In genomic region chr7:2315787-2316186, GRCh38 we compare ENCODE assay signal across 33 cellular contexts.
"Had no signal": no experiment of that assay in that cellular context is flagged by ENCODE, and none has a peak within 500 bp of the region (broad histone marks: within the 10 kb centered on the region; RNA-seq: fewer than 3 reads in every experiment).

No MANE protein-coding gene starts in this region.

- H3K27ac ChIP-seq: adrenal gland, body of pancreas, brain microvascular endothelial cell, breast epithelium, VCaP had no signal

- ATAC-seq: activated CD8-positive, alpha-beta T cell treated with anti-CD3 and anti-CD28 coated beads for 36 hours; activated naive CD4-positive, alpha-beta T cell treated with anti-CD3 and anti-CD28 coated beads, Interleukin-2, amount 50 U/mL, for 72 hours; activated T-cell treated with anti-CD3 and anti-CD28 coated beads, Interleukin-2, amount 50 U/mL, for 4 hours; activated T-cell treated with anti-CD3 and anti-CD28 coated beads, Interleukin-2, amount 50 U/mL, for 72 hours; activated T-helper 17 cell treated with anti-CD3 and anti-CD28 coated beads, Interleukin-2, amount 50 U/mL, for 72 hours; body of pancreas had no signal

- H3K4me3 ChIP-seq: adrenal gland, body of pancreas, breast epithelium had no signal

- H3K9me3 ChIP-seq: adrenal gland, body of pancreas, breast epithelium had no signal

- FAIRE-seq: astrocyte, TTC549 had no signal

- H3K27me3 ChIP-seq: adrenal gland, body of pancreas, brain microvascular endothelial cell, breast epithelium had no signal

- H3K36me3 ChIP-seq: adrenal gland, brain microvascular endothelial cell, breast epithelium had no signal

- H3K4me1 ChIP-seq: breast epithelium had no signal

- DNase-seq: activated B cell treated with CpG ODN at 0.5 μM for 24 hours; activated CD4-positive, alpha-beta memory T cell treated with anti-CD3 and anti-CD28 coated beads for 36 hours; activated CD4-positive, alpha-beta T cell treated with anti-CD3 and anti-CD28 coated beads for 4 hours; activated CD4-positive, alpha-beta T cell treated with anti-CD3 and anti-CD28 coated beads, Interleukin-2, amount 10 ng/mL, durations not matched to agents 24 days and 14 days; activated CD4-positive, alpha-beta T cell treated with anti-CD3 and anti-CD28 coated beads, Interleukin-2, amount 50 U/mL, for 1 hour; activated CD4-positive, alpha-beta T cell treated with anti-CD3 and anti-CD28 coated beads, Interleukin-2, amount 50 U/mL, for 4 hours; activated CD4-positive, CD25-positive, alpha-beta regulatory T cell treated with anti-CD3 and anti-CD28 coated beads, Interleukin-2, amount 50 U/mL, for 72 hours; activated CD8-positive, alpha-beta memory T cell treated with anti-CD3 and anti-CD28 coated beads, Interleukin-2, amount 50 U/mL, for 4 hours; activated CD8-positive, alpha-beta T cell treated with anti-CD3 and anti-CD28 coated beads for 36 hours; activated effector memory CD4-positive, alpha-beta T cell treated with anti-CD3 and anti-CD28 coated beads, Interleukin-2, amount 50 U/mL, for 16 hours; activated gamma-delta T cell treated with Interleukin-2 at 50 U/mL for 16 hours; activated naive CD4-positive, alpha-beta T cell; activated naive CD4-positive, alpha-beta T cell treated with anti-CD3 and anti-CD28 coated beads for 36 hours; activated naive CD4-positive, alpha-beta T cell treated with anti-CD3 and anti-CD28 coated beads, Interleukin-2, amount 50 U/mL, for 16 hours; activated naive CD8-positive, alpha-beta T cell treated with anti-CD3 and anti-CD28 coated beads for 36 hours; activated T-cell treated with anti-CD3 and anti-CD28 coated beads for 4 hours; activated T-cell treated with anti-CD3 and anti-CD28 coated beads, Interleukin-2, amount 50 U/mL, for 1 hour; activated T-cell treated with anti-CD3 and anti-CD28 coated beads, Interleukin-2, amount 50 U/mL, for 4 hours; activated T-cell treated with anti-CD3 and anti-CD28 coated beads, Interleukin-2, amount 50 U/mL, for 72 hours; adrenal gland; amniotic stem cell; aorta; body of pancreas; brain microvascular endothelial cell; cerebellar nuclear complex; T-helper 2 cell; T-helper 9 cell had no signal
